In genomic region chr1:165674599-165674998, GRCh38 we compare ENCODE assay signal across 23 cellular contexts.
"Had no signal": no experiment of that assay in that cellular context is flagged by ENCODE, and none has a peak within 500 bp of the region (broad histone marks: within the 10 kb centered on the region; RNA-seq: fewer than 3 reads in every experiment).

No MANE protein-coding gene starts in this region.

- H3K4me1 ChIP-seq: esophagus muscularis mucosa, foreskin keratinocyte, lower lobe of right lung, neural progenitor cell, parathyroid adenoma, prostate gland, right lobe of liver, suprapubic skin, thyroid gland had no signal

- H3K9me3 Mint-ChIP-seq: immature natural killer cell; memory B cell; natural killer cell treated with Interleukin-12 subunit alpha and Interleukin-12 subunit beta and Interleukin-15 and Interleukin-18, amount 100 ng/mL, for 72 hours; neural progenitor cell; stimulated activated effector memory CD8-positive, alpha-beta T cell treated with anti-CD3 and anti-CD28 coated beads, Interleukin-12 subunit alpha, Interleukin-12 subunit beta, amount 100 ng/mL, for 72 hours; type B pancreatic cell had no signal

- H3K4me1 Mint-ChIP-seq: mesothelial cell of epicardium, neural progenitor cell had no signal

- DNase-seq: effector memory CD4-positive, alpha-beta T cell; foreskin keratinocyte; immature natural killer cell; left lung; lower lobe of right lung; nucleus accumbens; right lobe of liver; stimulated activated CD4-positive, alpha-beta T cell treated with anti-CD3 and anti-CD28 coated beads, Interleukin-4, amount 100 ng/mL, for 1 hour; stimulated activated CD8-positive, alpha-beta memory T cell treated with anti-CD3 and anti-CD28 coated beads, Interleukin-4, amount 100 ng/mL, for 48 hours; stimulated activated naive CD8-positive, alpha-beta T cell treated with anti-CD3 and anti-CD28 coated beads, Interleukin-15, Interleukin-2, amounts not matched to agents 100 U/mL and 50 U/mL, for 24 hours; thyroid gland had no signal

- H3K27me3 ChIP-seq: esophagus muscularis mucosa, foreskin keratinocyte, left lung, neural progenitor cell, right lobe of liver, suprapubic skin, thyroid gland had no signal

- H3K27ac Mint-ChIP-seq: mesothelial cell of epicardium, neural progenitor cell, type B pancreatic cell had no signal

- H3K27me3 Mint-ChIP-seq: memory B cell; natural killer cell treated with Interleukin-12 subunit alpha and Interleukin-12 subunit beta and Interleukin-15 and Interleukin-18, amount 100 ng/mL, for 72 hours; type B pancreatic cell had no signal

- H3K27ac ChIP-seq: coronary artery, epithelial cell of prostate, esophagus muscularis mucosa, foreskin keratinocyte, left lung, lower lobe of right lung, neural progenitor cell, parathyroid adenoma, prostate gland, right lobe of liver, suprapubic skin, thyroid gland had no signal

- H3K9me3 ChIP-seq: esophagus muscularis mucosa, left lung, lower lobe of right lung, prostate gland, right lobe of liver, suprapubic skin, thyroid gland had no signal

- ATAC-seq: foreskin keratinocyte; left lung; lower lobe of right lung; right lobe of liver; stimulated activated effector memory CD8-positive, alpha-beta T cell treated with anti-CD3 and anti-CD28 coated beads, Interleukin-12 subunit alpha, Interleukin-12 subunit beta, amount 100 ng/mL, for 72 hours; stimulated activated naive CD8-positive, alpha-beta T cell treated with anti-CD3 and anti-CD28 coated beads, Interleukin-15, Interleukin-2, amounts not matched to agents 100 U/mL and 50 U/mL, for 24 hours had no signal

- H3K4me3 Mint-ChIP-seq: immature natural killer cell; memory B cell; mesothelial cell of epicardium; natural killer cell treated with Interleukin-12 subunit alpha and Interleukin-12 subunit beta and Interleukin-15 and Interleukin-18, amount 100 ng/mL, for 72 hours; neural progenitor cell; stimulated activated effector memory CD8-positive, alpha-beta T cell treated with anti-CD3 and anti-CD28 coated beads, Interleukin-12 subunit alpha, Interleukin-12 subunit beta, amount 100 ng/mL, for 72 hours; type B pancreatic cell had no signal

- H3K4me3 ChIP-seq: coronary artery, esophagus muscularis mucosa, left lung, lower lobe of right lung, neural progenitor cell, prostate gland, right lobe of liver, suprapubic skin, thyroid gland had no signal
